26 cellular contexts compared by ENCODE assay signal in the genomic region with DNA sequence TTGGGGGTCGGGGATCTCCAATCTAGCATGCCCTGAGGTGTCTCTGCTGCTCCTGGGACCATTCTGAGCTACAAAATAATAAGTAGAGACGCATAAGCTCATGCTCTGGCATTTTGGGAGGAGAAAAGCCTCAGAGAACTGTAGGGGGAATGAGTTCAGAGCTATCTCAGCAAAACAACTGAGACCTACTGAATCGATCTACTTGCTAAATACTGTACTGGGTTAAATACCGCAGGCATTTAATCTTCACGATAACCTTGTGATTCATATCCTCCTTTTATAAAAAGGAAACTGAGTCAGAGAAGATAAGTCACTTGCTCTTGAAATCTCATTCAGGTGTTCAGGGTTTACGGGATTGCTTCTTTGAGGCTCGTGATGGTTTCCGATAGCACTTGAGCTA.
"Had no signal": no experiment of that assay in that cellular context is flagged by ENCODE, and none has a peak within 500 bp of the region (broad histone marks: within the 10 kb centered on the region; RNA-seq: fewer than 3 reads in every experiment).

No MANE protein-coding gene starts in this region.

- H3K9me3 Mint-ChIP-seq: activated B cell treated with CpG ODN at 0.5 μM for 24 hours; activated CD4-positive, alpha-beta memory T cell treated with anti-CD3 and anti-CD28 coated beads for 36 hours; activated CD8-positive, alpha-beta T cell treated with anti-CD3 and anti-CD28 coated beads for 36 hours; activated T-cell treated with anti-CD3 and anti-CD28 coated beads, Interleukin-2, amount 50 U/mL, for 4 hours; activated T-helper 1 cell treated with anti-CD3 and anti-CD28 coated beads, Interleukin-12 subunit alpha, Interleukin-12 subunit beta, Interleukin-2, Interleukin-4 antibody, amounts not matched to agents 30 ng/mL and 10 ng/mL and 1 ng/mL, durations not matched to agents 14 hours and 24 hours and 36 hours; activated T-helper 2 cell treated with anti-CD3 and anti-CD28 coated beads, Interferon-gamma antibody, Interleukin-2, Interleukin-4, amounts not matched to agents 10 μg/mL and 5 μg/mL and 100 μg/mL, durations not matched to agents 14 hours and 24 hours and 36 hours; brain; central memory CD8-positive, alpha-beta T cell; T-cell had no signal

- H3K27ac Mint-ChIP-seq: activated B cell treated with CpG ODN at 0.5 μM for 24 hours; activated CD4-positive, alpha-beta memory T cell treated with anti-CD3 and anti-CD28 coated beads for 36 hours; activated CD4-positive, alpha-beta T cell treated with anti-CD3 and anti-CD28 coated beads, Interleukin-2, amount 10 ng/mL, durations not matched to agents 24 days and 14 days; activated CD8-positive, alpha-beta T cell treated with anti-CD3 and anti-CD28 coated beads for 36 hours; activated naive CD8-positive, alpha-beta T cell; activated T-helper 1 cell treated with anti-CD3 and anti-CD28 coated beads, Interleukin-12 subunit alpha, Interleukin-12 subunit beta, Interleukin-2, Interleukin-4 antibody, amounts not matched to agents 30 ng/mL and 10 ng/mL and 1 ng/mL, durations not matched to agents 14 hours and 24 hours and 36 hours; activated T-helper 2 cell treated with anti-CD3 and anti-CD28 coated beads, Interferon-gamma antibody, Interleukin-2, Interleukin-4, amounts not matched to agents 10 μg/mL and 5 μg/mL and 100 μg/mL, durations not matched to agents 14 hours and 24 hours and 36 hours; brain; T-cell; T-helper 17 cell had no signal

- H3K27me3 Mint-ChIP-seq: activated B cell treated with CpG ODN at 0.5 μM for 24 hours; activated CD4-positive, alpha-beta memory T cell treated with anti-CD3 and anti-CD28 coated beads for 36 hours; activated naive CD8-positive, alpha-beta T cell; central memory CD8-positive, alpha-beta T cell; T-cell had no signal

- DNase-seq: activated B cell treated with CpG ODN at 0.5 μM for 24 hours; activated CD4-positive, alpha-beta memory T cell treated with anti-CD3 and anti-CD28 coated beads for 36 hours; activated CD4-positive, alpha-beta T cell treated with anti-CD3 and anti-CD28 coated beads for 4 hours; activated CD4-positive, alpha-beta T cell treated with anti-CD3 and anti-CD28 coated beads, Interleukin-2, amount 10 ng/mL, durations not matched to agents 24 days and 14 days; activated CD4-positive, alpha-beta T cell treated with anti-CD3 and anti-CD28 coated beads, Interleukin-2, amount 50 U/mL, for 1 hour; activated CD4-positive, alpha-beta T cell treated with anti-CD3 and anti-CD28 coated beads, Interleukin-2, amount 50 U/mL, for 4 hours; activated CD4-positive, CD25-positive, alpha-beta regulatory T cell treated with anti-CD3 and anti-CD28 coated beads, Interleukin-2, amount 50 U/mL, for 72 hours; activated CD8-positive, alpha-beta memory T cell treated with anti-CD3 and anti-CD28 coated beads, Interleukin-2, amount 50 U/mL, for 4 hours; activated CD8-positive, alpha-beta T cell treated with anti-CD3 and anti-CD28 coated beads for 36 hours; activated effector memory CD4-positive, alpha-beta T cell treated with Interleukin-2 at 50 U/mL for 16 hours; activated gamma-delta T cell; activated naive CD4-positive, alpha-beta T cell treated with anti-CD3 and anti-CD28 coated beads, Interleukin-2, amount 50 U/mL, for 16 hours; activated naive CD4-positive, alpha-beta T cell treated with Interleukin-2 at 50 U/mL for 16 hours; activated T-cell treated with anti-CD3 and anti-CD28 coated beads, Interleukin-2, amount 50 U/mL, for 4 hours; amygdala; anterior cingulate cortex; caudate nucleus; cerebellar nuclear complex; T-cell; T-helper 17 cell; T1000 had no signal

- H3K4me3 Mint-ChIP-seq: activated B cell treated with CpG ODN at 0.5 μM for 24 hours; activated CD4-positive, alpha-beta memory T cell treated with anti-CD3 and anti-CD28 coated beads for 36 hours; activated CD4-positive, alpha-beta T cell treated with anti-CD3 and anti-CD28 coated beads, Interleukin-2, amount 10 ng/mL, durations not matched to agents 24 days and 14 days; activated CD8-positive, alpha-beta T cell treated with anti-CD3 and anti-CD28 coated beads for 36 hours; activated naive CD8-positive, alpha-beta T cell; activated T-cell treated with anti-CD3 and anti-CD28 coated beads, Interleukin-2, amount 50 U/mL, for 4 hours; activated T-helper 1 cell treated with anti-CD3 and anti-CD28 coated beads, Interleukin-12 subunit alpha, Interleukin-12 subunit beta, Interleukin-2, Interleukin-4 antibody, amounts not matched to agents 30 ng/mL and 10 ng/mL and 1 ng/mL, durations not matched to agents 14 hours and 24 hours and 36 hours; brain; central memory CD8-positive, alpha-beta T cell; T-cell; T-helper 17 cell had no signal

- H3K36me3 Mint-ChIP-seq: activated CD4-positive, alpha-beta memory T cell treated with anti-CD3 and anti-CD28 coated beads for 36 hours; activated naive CD8-positive, alpha-beta T cell; brain; T-cell had no signal

- ATAC-seq: activated CD8-positive, alpha-beta T cell treated with anti-CD3 and anti-CD28 coated beads for 36 hours; T-cell; T-helper 17 cell had no signal
